12 cellular contexts compared by ENCODE assay signal in the genomic region with DNA sequence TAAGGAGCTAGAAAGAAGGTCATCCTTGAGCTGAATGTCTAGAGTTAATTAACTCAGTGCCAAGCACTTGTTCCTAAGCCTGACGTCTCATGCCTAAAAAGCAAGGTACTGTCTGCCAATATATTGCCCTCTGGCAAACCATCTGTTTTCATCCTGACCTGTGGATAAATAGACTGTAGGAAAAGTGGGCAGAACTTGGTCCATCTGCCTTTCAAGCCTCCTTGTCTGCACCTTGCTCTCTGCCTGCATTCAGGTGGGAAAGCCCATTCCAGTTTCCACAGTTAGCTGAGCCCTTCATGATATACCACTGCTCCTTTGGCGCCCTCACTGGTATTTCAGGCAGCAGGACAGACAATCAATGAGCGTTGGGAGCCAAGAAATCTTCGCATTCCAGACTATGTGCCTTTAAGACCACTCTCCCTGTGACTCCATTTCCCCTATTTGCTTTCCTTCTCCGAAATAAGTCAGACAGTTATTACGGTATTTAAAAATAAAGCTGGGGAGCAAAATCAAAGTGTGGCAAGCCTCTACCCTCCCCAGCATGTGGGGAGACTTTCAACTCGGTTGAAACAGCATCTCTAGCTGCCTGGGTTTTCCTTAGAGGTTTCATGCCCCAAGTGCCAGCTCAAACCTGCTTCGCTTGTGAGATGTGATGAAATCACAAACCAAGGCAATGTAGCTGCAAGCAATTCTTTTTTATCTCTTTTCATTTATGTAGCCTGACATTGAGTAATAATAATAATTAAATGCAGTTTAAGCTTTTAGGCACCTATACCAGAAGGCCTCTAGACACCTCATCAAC. TPM values are rescaled to one million over a fixed set of nuclear protein-coding genes. Genes with fewer than 3 reads are reported as not detected.
A peak's percentile ranks its signal among the peaks of the same experiment; 100 is the strongest.
DNase-seq lines count a peak whose midpoint lies in the region; ATAC-seq and TF ChIP-seq lines count a peak whose summit lies in the region.
"Had no signal": no experiment of that assay in that cellular context is flagged by ENCODE, and none has a peak within 500 bp of the region (broad histone marks: within the 10 kb centered on the region; RNA-seq: fewer than 3 reads in every experiment).

No MANE protein-coding gene starts in this region.

- peaks cover 5% of the 10 kb centered on the region for H3K9me3 Mint-ChIP-seq in activated T-cell treated with anti-CD3 and anti-CD28 coated beads, Interleukin-2, amount 50 U/mL, for 4 hours

- ATAC-seq in GM19035 (IDR thresholded peaks at IDR 0.05; ENCODE audit: unreplicated experiment): no peak
- no peak for ATAC-seq in activated T-cell treated with anti-CD3 and anti-CD28 coated beads, Interleukin-2, amount 50 U/mL, for 4 hours

- peaks cover 2% of the 10 kb centered on the region for H3K4me1 Mint-ChIP-seq in activated T-cell treated with anti-CD3 and anti-CD28 coated beads, Interleukin-2, amount 50 U/mL, for 4 hours (ENCODE audit: low read depth)

- H3K36me3 Mint-ChIP-seq in activated T-cell treated with anti-CD3 and anti-CD28 coated beads, Interleukin-2, amount 50 U/mL, for 4 hours (ENCODE audit: insufficient read depth): no peaks in the 10 kb centered on the region

- H3K27me3 Mint-ChIP-seq in activated T-cell treated with anti-CD3 and anti-CD28 coated beads, Interleukin-2, amount 50 U/mL, for 4 hours (ENCODE audit: low read depth): peaks cover 33% of the 10 kb centered on the region

- TF ChIP-seq CTCF in epithelial cell of esophagus (IDR thresholded peaks at IDR 0.05; ENCODE audit: insufficient read depth, low read depth, low read length, missing control alignments): peak; percentile 21
- peak; percentile 47 for TF ChIP-seq CTCF in retinal pigment epithelial cell (conservative IDR thresholded peaks at IDR 0.05; ENCODE audit: low read depth, low read length)

- DNase-seq in NCI-H345 (lab: John Stamatoyannopoulos, UW): peak; percentile 16
- no peak for DNase-seq in NCI-H345 treated with DMSO at 0.1 percent for 48 hours (lab: John Stamatoyannopoulos, UW; ENCODE audit: unreplicated experiment)
- peak; percentile 68 for DNase-seq in NCI-H524 treated with DMSO at 0.1 percent for 48 hours (lab: John Stamatoyannopoulos, UW)
- peak; percentile 27 for DNase-seq in epithelial cell of esophagus (ENCODE audit: low read depth)
- no peak for DNase-seq in retinal pigment epithelial cell (ENCODE audit: low read depth)
- no peak for DNase-seq in activated T-cell treated with anti-CD3 and anti-CD28 coated beads, Interleukin-2, amount 50 U/mL, for 4 hours
- DNase-seq in HT-29 (ENCODE audit: low spot score): no peak
- DNase-seq: activated T-cell treated with anti-CD3 and anti-CD28 coated beads, Interleukin-2, amount 50 U/mL, for 1 hour had no signal

- no peak overlapping the region for H3K4me3 ChIP-seq in epithelial cell of esophagus (ENCODE audit: low read length)
- no peak overlapping the region for H3K4me3 ChIP-seq in retinal pigment epithelial cell (ENCODE audit: low read length)
- H3K4me3 ChIP-seq: ascending aorta, skin epidermis, tibial nerve had no signal

- no peak overlapping the region for H3K4me3 Mint-ChIP-seq in activated T-cell treated with anti-CD3 and anti-CD28 coated beads, Interleukin-2, amount 50 U/mL, for 4 hours

RNA-seq across cellular contexts. Expression of a gene that starts 2.5 kb away (rescaled TPM):
- not detected for total RNA-seq in activated T-cell treated with anti-CD3 and anti-CD28 coated beads, Interleukin-2, amount 50 U/mL, for 4 hours
- 0.34 and 0.92 TPM in 2 replicates for total RNA-seq in HT-29 (2014; rRNA removed; shearing (Covaris generic))

Comparison
In these comparisons a context has a peak if more than half of its experiments do, and no peak if none do; other contexts are left out.
1. DNase-seq: peak in NCI-H345 (single experiment), NCI-H524 treated with DMSO at 0.1 percent for 48 hours (single experiment) and epithelial cell of esophagus (single experiment); none in NCI-H345 treated with DMSO at 0.1 percent for 48 hours (single experiment), retinal pigment epithelial cell (single experiment), activated T-cell treated with anti-CD3 and anti-CD28 coated beads, Interleukin-2, amount 50 U/mL, for 4 hours (single experiment) and HT-29 (single experiment).